12 cellular contexts compared by ENCODE assay signal in the genomic region with DNA sequence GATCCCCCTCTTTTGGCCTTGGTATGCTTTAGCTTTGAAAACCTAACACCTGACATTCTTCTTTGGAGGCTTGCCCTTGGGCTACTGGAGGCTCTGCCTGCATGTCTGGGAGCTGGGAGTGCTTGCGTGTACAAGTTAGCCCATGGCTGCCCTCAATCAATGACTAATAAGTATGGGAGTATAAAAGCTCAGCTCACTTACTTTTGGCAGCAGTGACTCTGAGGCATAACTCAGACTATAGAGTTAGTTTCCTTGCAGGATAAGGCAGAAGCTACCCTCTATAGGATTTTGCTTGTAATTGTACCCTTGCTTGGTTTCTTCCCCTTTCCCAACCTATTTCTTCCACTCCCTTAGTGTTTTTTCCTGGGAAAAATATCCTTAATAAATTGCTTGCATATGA.
DNase-seq lines count a peak whose midpoint lies in the region; ATAC-seq and TF ChIP-seq lines count a peak whose summit lies in the region.
"Had no signal": no experiment of that assay in that cellular context is flagged by ENCODE, and none has a peak within 500 bp of the region (broad histone marks: within the 10 kb centered on the region; RNA-seq: fewer than 3 reads in every experiment).

No MANE protein-coding gene starts in this region.

- H3K27me3 ChIP-seq in PC-3 (ENCODE audit: low read length) (no peaks in the 10 kb centered on the region), osteoblast (ENCODE audit: insufficient read depth, low read length) (no peaks in the 10 kb centered on the region)

- no peaks in the 10 kb centered on the region for H3K9me2 ChIP-seq in PC-3 (replicated peaks; ENCODE audit: low read length)

- ATAC-seq in PC-3 (no peak), GM19023 (IDR thresholded peaks at IDR 0.05; ENCODE audit: unreplicated experiment) (no peak)
- ATAC-seq: activated CD8-positive, alpha-beta memory T cell treated with anti-CD3 and anti-CD28 coated beads, Interleukin-2, amount 10 ng/mL, durations not matched to agents 7 days and 5 days; activated naive CD8-positive, alpha-beta T cell treated with anti-CD3 and anti-CD28 coated beads, Interleukin-2, amount 50 U/mL, for 24 hours; stimulated activated effector memory CD8-positive, alpha-beta T cell treated with anti-CD3 and anti-CD28 coated beads, Interleukin-12 subunit alpha, Interleukin-12 subunit beta, amount 100 ng/mL, for 72 hours had no signal

- H3K4me1 ChIP-seq in PC-3 (ENCODE audit: insufficient read depth, low read length) (no peaks in the 10 kb centered on the region), osteoblast (ENCODE audit: insufficient read depth, low read length) (no peaks in the 10 kb centered on the region)

- H4K20me1 ChIP-seq in PC-3 (ENCODE audit: low read length) (no peaks in the 10 kb centered on the region), osteoblast (ENCODE audit: insufficient read depth, low read length) (no peaks in the 10 kb centered on the region)

- no peaks in the 10 kb centered on the region for H3K9me3 ChIP-seq in PC-3 (ENCODE audit: low read length)
- no peaks in the 10 kb centered on the region for H3K9me3 ChIP-seq in osteoblast (ENCODE audit: low read depth, low read length)

- intact Hi-C loops in PC-3 (cut with micrococcal nuclease): no loop called here

- no peak overlapping the region for H3K9ac ChIP-seq in PC-3 (ENCODE audit: low read length)

- CTCF ChIA-PET in PC-3 (lab: Charles Lee): no interaction called here

- BruUV-seq in PC-3 (replicated peaks; lab: Mats Ljungman, UMichigan): no TSS peak

- TF ChIP-seq CTCF in PC-3 (conservative IDR thresholded peaks at IDR 0.05; ENCODE audit: low read depth, low read length) (peak; percentile 18; the same call in 1 of the 2 replicates), epithelial cell of esophagus (IDR thresholded peaks at IDR 0.05; ENCODE audit: insufficient read depth, low read depth, low read length, missing control alignments) (peak; percentile 38), osteoblast (IDR thresholded peaks at IDR 0.05; ENCODE audit: extremely low read depth, low read depth, low read length) (peak; percentile 25)

- no peaks in the 10 kb centered on the region for H3K79me2 ChIP-seq in PC-3 (ENCODE audit: low read length)
- no peaks in the 10 kb centered on the region for H3K79me2 ChIP-seq in osteoblast (ENCODE audit: insufficient read depth, low read length)

- H3F3A ChIP-seq in PC-3 (ENCODE audit: low read length, unreplicated experiment): no peaks in the 10 kb centered on the region

- POLR2A ChIA-PET in PC-3 (lab: Charles Lee; ENCODE audit: unreplicated experiment): no interaction called here

- no peaks in the 10 kb centered on the region for H3K36me3 ChIP-seq in PC-3 (ENCODE audit: low read depth, low read length)
- H3K36me3 ChIP-seq in osteoblast (ENCODE audit: insufficient read depth, low read length): no peaks in the 10 kb centered on the region

- H3K4me2 ChIP-seq in PC-3 (ENCODE audit: low read length) (no peak overlapping the region), osteoblast (ENCODE audit: insufficient read depth, low read length) (no peak overlapping the region)

- H3K27ac ChIP-seq in PC-3 (ENCODE audit: low read length): no peak overlapping the region
- H3K27ac ChIP-seq in osteoblast (ENCODE audit: low read depth, low read length): no peak overlapping the region

- H3K4me3 ChIP-seq in PC-3 (ENCODE audit: low read length) (no peak overlapping the region), epithelial cell of esophagus (ENCODE audit: low read length) (no peak overlapping the region), osteoblast (ENCODE audit: insufficient read depth, low read length) (no peak overlapping the region)

- H2AFZ ChIP-seq in PC-3 (ENCODE audit: low read length) (no peak overlapping the region), osteoblast (ENCODE audit: low read length) (no peak overlapping the region)

- DNase-seq in ELR (ENCODE audit: low read depth): peak; percentile 1
- DNase-seq in PC-3: peak; percentile 25
- peak; percentile 83 for DNase-seq in epithelial cell of esophagus (ENCODE audit: low read depth)
- DNase-seq in osteoblast (ENCODE audit: insufficient read length, low spot score, missing footprints): no peak
- no peak for DNase-seq in globus pallidus (ENCODE audit: low spot score)
- no peak for DNase-seq in stimulated activated CD4-positive, alpha-beta T cell treated with anti-CD3 and anti-CD28 coated beads, Interleukin-4, amount 100 ng/mL, for 24 hours
- DNase-seq: activated CD8-positive, alpha-beta memory T cell treated with anti-CD3 and anti-CD28 coated beads, Interleukin-2, amount 10 ng/mL, durations not matched to agents 7 days and 5 days; activated naive CD8-positive, alpha-beta T cell treated with anti-CD3 and anti-CD28 coated beads, Interleukin-2, amount 50 U/mL, for 24 hours; NCI-H510A treated with DMSO at 0.1 percent for 48 hours; Right ventricle myocardium superior had no signal

Comparison
In these comparisons a context has a peak if more than half of its experiments do, and no peak if none do; other contexts are left out.
1. DNase-seq: peak in ELR (single experiment), PC-3 (single experiment) and epithelial cell of esophagus (single experiment); none in osteoblast (single experiment), globus pallidus (single experiment) and stimulated activated CD4-positive, alpha-beta T cell treated with anti-CD3 and anti-CD28 coated beads, Interleukin-4, amount 100 ng/mL, for 24 hours (single experiment).
2. Peak in every context shown above with its lines, with median percentiles within 50 percentile points of each other: CTCF ChIP-seq.